ENCODE assay signal across 17 cellular contexts in genomic region chr1:219805191-219805590, GRCh38.
DNase-seq lines count a peak whose midpoint lies in the region; ATAC-seq and TF ChIP-seq lines count a peak whose summit lies in the region.
"Had no signal": no experiment of that assay in that cellular context is flagged by ENCODE, and none has a peak within 500 bp of the region (broad histone marks: within the 10 kb centered on the region; RNA-seq: fewer than 3 reads in every experiment).

No MANE protein-coding gene starts in this region.

- TF ChIP-seq CTCF in HFF-Myc (IDR thresholded peaks at IDR 0.05; ENCODE audit: low read depth, low read length, missing control alignments), result peak; percentile 18
- peak; percentile 23 for TF ChIP-seq CTCF in foreskin keratinocyte (conservative IDR thresholded peaks at IDR 0.05)

- H3K4me3 Mint-ChIP-seq in activated T-cell treated with anti-CD3 and anti-CD28 coated beads, Interleukin-2, amount 50 U/mL, for 72 hours, result no peak overlapping the region
- H3K4me3 Mint-ChIP-seq: activated CD8-positive, alpha-beta T cell treated with anti-CD3 and anti-CD28 coated beads for 36 hours; activated T-helper 1 cell treated with anti-CD3 and anti-CD28 coated beads, Interleukin-12 subunit alpha, Interleukin-12 subunit beta, Interleukin-2, Interleukin-4 antibody, amounts not matched to agents 30 ng/mL and 10 ng/mL and 1 ng/mL, durations not matched to agents 14 hours and 24 hours and 36 hours had no signal

- DNase-seq in NCI-H524 (lab: John Stamatoyannopoulos, UW) (peak; percentile 3 to 48), NCI-H524 treated with DMSO at 0.1 percent for 48 hours (lab: John Stamatoyannopoulos, UW) (no peak), HFF-Myc (ENCODE audit: extremely low read depth, low read depth) (no peak), SK-N-DZ (ENCODE audit: low spot score) (peak; percentile 32), foreskin keratinocyte (no peak), NCI-H1694 treated with DMSO at 0.1 percent for 48 hours (lab: John Stamatoyannopoulos, UW) (no peak)
- no peak for DNase-seq in activated T-cell treated with anti-CD3 and anti-CD28 coated beads, Interleukin-2, amount 50 U/mL, for 72 hours
- DNase-seq: activated CD8-positive, alpha-beta T cell treated with anti-CD3 and anti-CD28 coated beads for 36 hours; hypothalamus; KBM-7; left cardiac atrium; NCI-H2029; pancreas; transverse colon had no signal

- no peaks in the 10 kb centered on the region for H3K4me1 Mint-ChIP-seq in activated T-cell treated with anti-CD3 and anti-CD28 coated beads, Interleukin-2, amount 50 U/mL, for 72 hours (ENCODE audit: low read depth)

- H3K9me3 Mint-ChIP-seq in activated T-cell treated with anti-CD3 and anti-CD28 coated beads, Interleukin-2, amount 50 U/mL, for 72 hours, result no peaks in the 10 kb centered on the region
- H3K9me3 Mint-ChIP-seq: activated CD8-positive, alpha-beta T cell treated with anti-CD3 and anti-CD28 coated beads for 36 hours; activated T-helper 1 cell treated with anti-CD3 and anti-CD28 coated beads, Interleukin-12 subunit alpha, Interleukin-12 subunit beta, Interleukin-2, Interleukin-4 antibody, amounts not matched to agents 30 ng/mL and 10 ng/mL and 1 ng/mL, durations not matched to agents 14 hours and 24 hours and 36 hours had no signal

- H3K27ac Mint-ChIP-seq in activated T-cell treated with anti-CD3 and anti-CD28 coated beads, Interleukin-2, amount 50 U/mL, for 72 hours, result no peak overlapping the region
- H3K27ac Mint-ChIP-seq: activated CD8-positive, alpha-beta T cell treated with anti-CD3 and anti-CD28 coated beads for 36 hours; activated T-helper 1 cell treated with anti-CD3 and anti-CD28 coated beads, Interleukin-12 subunit alpha, Interleukin-12 subunit beta, Interleukin-2, Interleukin-4 antibody, amounts not matched to agents 30 ng/mL and 10 ng/mL and 1 ng/mL, durations not matched to agents 14 hours and 24 hours and 36 hours had no signal

- H3K36me3 Mint-ChIP-seq in activated T-cell treated with anti-CD3 and anti-CD28 coated beads, Interleukin-2, amount 50 U/mL, for 72 hours (ENCODE audit: insufficient read depth in 2 of 2), result no peaks in the 10 kb centered on the region

- H3K4me1 ChIP-seq in foreskin keratinocyte, result no peaks in the 10 kb centered on the region
- H3K4me1 ChIP-seq: pancreas, transverse colon had no signal

- no peak overlapping the region for H3K4me3 ChIP-seq in HFF-Myc (replicated peaks; ENCODE audit: low read depth, low read length)
- H3K4me3 ChIP-seq: pancreas, transverse colon had no signal

- H3K27me3 Mint-ChIP-seq in activated T-cell treated with anti-CD3 and anti-CD28 coated beads, Interleukin-2, amount 50 U/mL, for 72 hours (ENCODE audit: low read depth), result peaks cover 13% of the 10 kb centered on the region

- ATAC-seq in foreskin keratinocyte (no peak), HG03521 (IDR thresholded peaks at IDR 0.05; ENCODE audit: unreplicated experiment) (no peak)
- no peak for ATAC-seq in activated T-cell treated with anti-CD3 and anti-CD28 coated beads, Interleukin-2, amount 50 U/mL, for 72 hours (replicated peaks in 1 of 2)
- ATAC-seq: activated CD8-positive, alpha-beta T cell treated with anti-CD3 and anti-CD28 coated beads for 36 hours; left cardiac atrium; pancreas had no signal

- peaks cover 13% of the 10 kb centered on the region for H3K27me3 ChIP-seq in foreskin keratinocyte
- H3K27me3 ChIP-seq: pancreas, transverse colon had no signal

- no peak overlapping the region for H3K27ac ChIP-seq in foreskin keratinocyte
- H3K27ac ChIP-seq: epithelial cell of prostate, pancreas, transverse colon had no signal

Comparison
In these comparisons a context has a peak if more than half of its experiments do, and no peak if none do; other contexts are left out.
1. DNase-seq: peak in NCI-H524 (2 of 2) and SK-N-DZ (single experiment); none in NCI-H524 treated with DMSO at 0.1 percent for 48 hours (single experiment), HFF-Myc (single experiment), foreskin keratinocyte (0 of 2), activated T-cell treated with anti-CD3 and anti-CD28 coated beads, Interleukin-2, amount 50 U/mL, for 72 hours (0 of 2) and NCI-H1694 treated with DMSO at 0.1 percent for 48 hours (single experiment).